In genomic region chr7:135557455-135558336, GRCh38 we compare ENCODE assay signal across 8 cellular contexts. TPM values are rescaled to one million over a fixed set of nuclear protein-coding genes. Genes with fewer than 3 reads are reported as not detected.
A peak's percentile ranks its signal among the peaks of the same experiment; 100 is the strongest.
DNase-seq lines count a peak whose midpoint lies in the region; ATAC-seq and TF ChIP-seq lines count a peak whose summit lies in the region.

NUP205 (plus strand) TSS chr7:135557917; CDS start chr7:135557945, 28 bp downstream.

- H3K4me1 ChIP-seq in MM.1S (ENCODE audit: low read length) (peaks cover 15% of the 10 kb centered on the region; the same call in 1 of the 2 replicates), SJSA1 (replicated peaks) (no peaks in the 10 kb centered on the region), gastroesophageal sphincter (peaks cover 0 to 23% (median 12%) of the 10 kb centered on the region in 3 donors)

- H3K36me3 ChIP-seq in MM.1S (replicated peaks; ENCODE audit: insufficient read depth, low read length), result no peaks in the 10 kb centered on the region
- H3K36me3 ChIP-seq in SJSA1, result 0 out of 2 replicates have a peak, but pooled peaks cover 3% of the 10 kb centered on the region
- no peaks in the 10 kb centered on the region for H3K36me3 ChIP-seq in gastroesophageal sphincter

- TF ChIP-seq EP300 in gastroesophageal sphincter (IDR thresholded peaks at IDR 0.05), result no peak

- peak; percentile 87 for ATAC-seq in gastroesophageal sphincter

- peaks cover 50% of the 10 kb centered on the region for H3K79me2 ChIP-seq in MM.1S (ENCODE audit: low read length)

- H3K9me3 ChIP-seq in MM.1S (replicated peaks; ENCODE audit: insufficient read depth, low read length) (no peaks in the 10 kb centered on the region), SJSA1 (replicated peaks) (no peaks in the 10 kb centered on the region), gastroesophageal sphincter (no peaks in the 10 kb centered on the region)

- H2AFZ ChIP-seq in MM.1S (ENCODE audit: low read length), result peak within 1 kb of the TSS; percentile 87

- H3K9ac ChIP-seq in MM.1S (ENCODE audit: low read length), result peak within 1 kb of the TSS; percentile 92

- H4K20me1 ChIP-seq in MM.1S (ENCODE audit: insufficient read depth, low read length), result peaks cover 18% of the 10 kb centered on the region; the same call in 1 of the 2 replicates

- TF ChIP-seq POLR2A in gastroesophageal sphincter (IDR thresholded peaks at IDR 0.05), result no peak

- H3K27ac ChIP-seq in MM.1S (ENCODE audit: low read length) (peak within 1 kb of the TSS; percentile 81), SJSA1 (peak within 1 kb of the TSS; percentile 95), gastroesophageal sphincter (peak within 1 kb of the TSS; percentile 90 to 98 (median 94))

- H3K4me3 ChIP-seq in MM.1S (ENCODE audit: low read length) (peak within 1 kb of the TSS; percentile 91), SJSA1 (peak within 1 kb of the TSS; percentile 61), gastroesophageal sphincter (peak within 1 kb of the TSS; percentile 69 to 99)

- no peaks in the 10 kb centered on the region for H3K9me2 ChIP-seq in MM.1S (replicated peaks; ENCODE audit: insufficient read depth, low read length)

- H3F3A ChIP-seq in MM.1S (ENCODE audit: insufficient read depth, low read length), result peaks cover 11% of the 10 kb centered on the region

- H3K27me3 ChIP-seq in MM.1S (replicated peaks; ENCODE audit: insufficient read depth, low read length) (no peaks in the 10 kb centered on the region), SJSA1 (replicated peaks) (no peaks in the 10 kb centered on the region), gastroesophageal sphincter (no peaks in the 10 kb centered on the region)

- TF ChIP-seq CTCF in MM.1S (IDR thresholded peaks at IDR 0.05; ENCODE audit: low read length) (no peak), gastroesophageal sphincter (IDR thresholded peaks at IDR 0.05) (peak in 3 of 4 experiments; percentile 21 to 52 (median 43))

- H3K4me2 ChIP-seq in MM.1S (ENCODE audit: low read depth, low read length), result peak within 1 kb of the TSS; percentile 59

- DNase-seq in GM03348 (ENCODE audit: low spot score) (peak; percentile 89), HCEC 1CT (peak; percentile 68), MM.1S (peak; percentile 92), SJSA1 (ENCODE audit: low read depth in 1 of 2, low spot score in 2 of 2) (peak; percentile 75 to 98), non-pigmented ciliary epithelial cell (ENCODE audit: low read depth) (peak; percentile 49), superior temporal gyrus (ENCODE audit: extremely low spot score) (peak; percentile 93)
- DNase-seq in activated naive CD4-positive, alpha-beta T cell treated with Interleukin-2 at 50 U/mL for 16 hours, result peak; percentile 77

- 1 to 5% methylated on average over 12 to 22 of the region's 38 CpGs for WGBS in gastroesophageal sphincter (ENCODE audit: low coverage in 1 of 2), 2 donors

RNA-seq across cellular contexts. Expression of gene NUP205, which starts in this region (rescaled TPM):
- 76.7 and 89.4 TPM in 2 replicates for total RNA-seq in SJSA1 (2014; rRNA removed; shearing (Covaris generic))
- total RNA-seq in gastroesophageal sphincter, result 10 to 100 TPM; 28.4 to 38.8 (median 32.4) TPM

Comparison
In these comparisons a context has a peak if more than half of its experiments do, and no peak if none do; other contexts are left out.
1. Peak in every context shown above with its lines: DNase-seq, ATAC-seq, H3K4me3 ChIP-seq and H3K27ac ChIP-seq.